ENCODE assay signal across 24 cellular contexts in genomic region chr11:37474889-37475288, GRCh38.
"Had no signal": no experiment of that assay in that cellular context is flagged by ENCODE, and none has a peak within 500 bp of the region (broad histone marks: within the 10 kb centered on the region; RNA-seq: fewer than 3 reads in every experiment).

No MANE protein-coding gene starts in this region.

- H3K9me3 Mint-ChIP-seq: neural progenitor cell had no signal

- H2AFZ ChIP-seq: neural progenitor cell had no signal

- H3K27me3 ChIP-seq: esophagus muscularis mucosa, neural progenitor cell, right atrium auricular region, transverse colon, vagina had no signal

- FAIRE-seq: astrocyte, bronchial epithelial cell had no signal

- ATAC-seq: activated CD8-positive, alpha-beta T cell treated with anti-CD3 and anti-CD28 coated beads for 36 hours; activated naive CD8-positive, alpha-beta T cell treated with anti-CD3 and anti-CD28 coated beads, Interleukin-2, amount 50 U/mL, for 24 hours; left lobe of liver; mucosa of descending colon had no signal

- H3K9me3 ChIP-seq: esophagus muscularis mucosa, prostate gland, right atrium auricular region, vagina had no signal

- H3K9ac ChIP-seq: neural progenitor cell had no signal

- H3K27me3 Mint-ChIP-seq: activated CD8-positive, alpha-beta T cell treated with anti-CD3 and anti-CD28 coated beads for 36 hours; activated naive CD4-positive, alpha-beta T cell treated with anti-CD3 and anti-CD28 coated beads, Interleukin-2, amount 10 ng/mL, durations not matched to agents 7 days and 5 days; activated naive CD8-positive, alpha-beta T cell treated with anti-CD3 and anti-CD28 coated beads, Interleukin-2, amount 50 U/mL, for 24 hours; activated T-cell treated with anti-CD3 and anti-CD28 coated beads, Interleukin-2, amount 50 U/mL, for 24 hours; naive B cell; stimulated activated naive CD8-positive, alpha-beta T cell treated with anti-CD3 and anti-CD28 coated beads, Interleukin-15, Interleukin-2, amounts not matched to agents 100 ng/mL and 50 ng/mL, for 24 hours had no signal

- H3K4me1 Mint-ChIP-seq: activated naive CD4-positive, alpha-beta T cell treated with anti-CD3 and anti-CD28 coated beads, Interleukin-2, amount 10 ng/mL, durations not matched to agents 7 days and 5 days; activated naive CD8-positive, alpha-beta T cell treated with anti-CD3 and anti-CD28 coated beads, Interleukin-2, amount 50 U/mL, for 24 hours; naive B cell; neural progenitor cell had no signal

- H3K4me1 ChIP-seq: esophagus muscularis mucosa, neural progenitor cell, prostate gland, right atrium auricular region, transverse colon, vagina had no signal

- H3K4me3 Mint-ChIP-seq: activated CD8-positive, alpha-beta T cell treated with anti-CD3 and anti-CD28 coated beads for 36 hours; activated naive CD4-positive, alpha-beta T cell treated with anti-CD3 and anti-CD28 coated beads, Interleukin-2, amount 10 ng/mL, durations not matched to agents 7 days and 5 days; activated naive CD8-positive, alpha-beta T cell treated with anti-CD3 and anti-CD28 coated beads, Interleukin-2, amount 50 U/mL, for 24 hours; activated T-cell treated with anti-CD3 and anti-CD28 coated beads, Interleukin-2, amount 50 U/mL, for 24 hours; naive B cell; neural progenitor cell; stimulated activated naive CD8-positive, alpha-beta T cell treated with anti-CD3 and anti-CD28 coated beads, Interleukin-15, Interleukin-2, amounts not matched to agents 100 ng/mL and 50 ng/mL, for 24 hours had no signal

- H3K4me3 ChIP-seq: esophagus muscularis mucosa, lung, mucosa of descending colon, neural progenitor cell, prostate gland, right atrium auricular region, transverse colon, vagina had no signal

- DNase-seq: activated CD4-positive, alpha-beta T cell treated with anti-CD3 and anti-CD28 coated beads for 48 hours; activated CD4-positive, CD25-positive, alpha-beta regulatory T cell; activated CD8-positive, alpha-beta T cell treated with anti-CD3 and anti-CD28 coated beads for 36 hours; activated naive CD4-positive, alpha-beta T cell treated with anti-CD3 and anti-CD28 coated beads, Interleukin-2, amount 10 ng/mL, durations not matched to agents 7 days and 5 days; activated naive CD8-positive, alpha-beta T cell treated with anti-CD3 and anti-CD28 coated beads, Interleukin-2, amount 50 U/mL, for 24 hours; activated T-cell treated with anti-CD3 and anti-CD28 coated beads, Interleukin-2, amount 50 U/mL, for 24 hours; cerebellar nuclear complex; effector CD4-positive, alpha-beta T cell; kidney; mucosa of descending colon; naive B cell; T-helper 1 cell; T-helper 9 cell; transverse colon had no signal

- H3K27ac ChIP-seq: esophagus muscularis mucosa, neural progenitor cell, prostate gland, right atrium auricular region, transverse colon, vagina had no signal

- H3K36me3 ChIP-seq: esophagus muscularis mucosa, neural progenitor cell, prostate gland, right atrium auricular region, transverse colon, vagina had no signal

- H3K36me3 Mint-ChIP-seq: activated naive CD4-positive, alpha-beta T cell treated with anti-CD3 and anti-CD28 coated beads, Interleukin-2, amount 10 ng/mL, durations not matched to agents 7 days and 5 days; naive B cell; neural progenitor cell had no signal

- H3K27ac Mint-ChIP-seq: activated CD8-positive, alpha-beta T cell treated with anti-CD3 and anti-CD28 coated beads for 36 hours; activated naive CD4-positive, alpha-beta T cell treated with anti-CD3 and anti-CD28 coated beads, Interleukin-2, amount 10 ng/mL, durations not matched to agents 7 days and 5 days; activated naive CD8-positive, alpha-beta T cell treated with anti-CD3 and anti-CD28 coated beads, Interleukin-2, amount 50 U/mL, for 24 hours; activated T-cell treated with anti-CD3 and anti-CD28 coated beads, Interleukin-2, amount 50 U/mL, for 24 hours; naive B cell; neural progenitor cell; stimulated activated naive CD8-positive, alpha-beta T cell treated with anti-CD3 and anti-CD28 coated beads, Interleukin-15, Interleukin-2, amounts not matched to agents 100 ng/mL and 50 ng/mL, for 24 hours had no signal

- H3K4me2 ChIP-seq: neural progenitor cell had no signal
